ENCODE assay signal across 1 cellular context in genomic region chr6:129710722-129711631, GRCh38.
TF ChIP-seq lines count a peak whose summit lies in the region.

No MANE protein-coding gene starts in this region.

TF ChIP-seq in K562, 482 proteins besides CTCF, POLR2A, EP300 and RAD21 (continued from another document):
- TF ChIP-seq ZNF384 (IDR thresholded peaks at IDR 0.05; ENCODE audit: low read depth, low read length) = no peak
- peak; percentile 81 for TF ChIP-seq BCOR (IDR thresholded peaks at IDR 0.05)
- TF ChIP-seq PHB (CRISPR knock-in tag; IDR thresholded peaks at IDR 0.05) = no peak
- no peak for TF ChIP-seq NFIC (IDR thresholded peaks at IDR 0.05)
- no peak for TF ChIP-seq ETV1 (tag; conservative IDR thresholded peaks at IDR 0.05; ENCODE audit: low read depth)
- TF ChIP-seq NR4A1 (CRISPR knock-in tag; IDR thresholded peaks at IDR 0.05) = no peak
- no peak for TF ChIP-seq NR4A1 (tag; IDR thresholded peaks at IDR 0.05)
- peak; percentile 59; the same call in 1 of the 2 replicates for TF ChIP-seq SMARCA5 (IDR thresholded peaks at IDR 0.05)
- TF ChIP-seq LEF1 (IDR thresholded peaks at IDR 0.05) = 0 out of 2 replicates have a peak, but pooled peaks have one; percentile 0
- TF ChIP-seq DPF2 (IDR thresholded peaks at IDR 0.05) = 0 out of 2 replicates have a peak, but pooled peaks have one; percentile 4
- TF ChIP-seq ZNF253 (CRISPR knock-in tag; conservative IDR thresholded peaks at IDR 0.05) = no peak
- TF ChIP-seq ELF1 (tag; IDR thresholded peaks at IDR 0.05) = 0 out of 2 replicates have a peak, but pooled peaks have one; percentile 3
- 0 out of 2 replicates have a peak, but pooled peaks have one; percentile 7 for TF ChIP-seq CREB3L1 (IDR thresholded peaks at IDR 0.05; ENCODE audit: borderline replicate concordance, low read depth)
- TF ChIP-seq MEF2A (IDR thresholded peaks at IDR 0.05; ENCODE audit: control insufficient read depth, low read depth, low read length) = no peak
- no peak for TF ChIP-seq MCM2 (IDR thresholded peaks at IDR 0.05; ENCODE audit: low read depth)
- TF ChIP-seq YBX1 (IDR thresholded peaks at IDR 0.05) = no peak
- TF ChIP-seq FOXJ3 (CRISPR knock-in tag; IDR thresholded peaks at IDR 0.05) = no peak
- no peak for TF ChIP-seq HES1 (IDR thresholded peaks at IDR 0.05; ENCODE audit: low read depth)
- no peak for TF ChIP-seq DMBX1 (CRISPR knock-in tag; IDR thresholded peaks at IDR 0.05; ENCODE audit: borderline replicate concordance)
- TF ChIP-seq FOXP1 (CRISPR knock-in tag; IDR thresholded peaks at IDR 0.05) = no peak
- TF ChIP-seq ZNF24 (IDR thresholded peaks at IDR 0.05) = peak; percentile 30; the same call in 1 of the 2 replicates
- TF ChIP-seq KLF16 (IDR thresholded peaks at IDR 0.05) = no peak
- no peak for TF ChIP-seq ZNF75A (CRISPR knock-in tag; IDR thresholded peaks at IDR 0.05)
- no peak for TF ChIP-seq RAD51 (IDR thresholded peaks at IDR 0.05; ENCODE audit: borderline replicate concordance, low read depth)
- no peak for TF ChIP-seq MAFK (IDR thresholded peaks at IDR 0.05; ENCODE audit: low read length)
- no peak for TF ChIP-seq TSHZ1 (CRISPR knock-in tag; IDR thresholded peaks at IDR 0.05)
- no peak for TF ChIP-seq FOXJ2 (tag; IDR thresholded peaks at IDR 0.05)
- TF ChIP-seq SAP30 (IDR thresholded peaks at IDR 0.05; ENCODE audit: borderline replicate concordance, insufficient read depth, low read depth, low read length, poor library complexity, severe bottlenecking) = no peak
- TF ChIP-seq SRSF9 (IDR thresholded peaks at IDR 0.05; ENCODE audit: borderline replicate concordance, low read depth, low read length) = no peak
- TF ChIP-seq ZNF280A (IDR thresholded peaks at IDR 0.05; ENCODE audit: low read depth, partially characterized antibody) = no peak
- TF ChIP-seq KDM1A (IDR thresholded peaks at IDR 0.05) = peak; percentile 5 to 55; a peak in 1 of 4 replicates
- TF ChIP-seq FOSL1 (tag; conservative IDR thresholded peaks at IDR 0.05) = 0 out of 2 replicates have a peak, but pooled peaks have one; percentile 10
- 0 out of 2 replicates have a peak, but pooled peaks have one; percentile 9 for TF ChIP-seq ZKSCAN1 (IDR thresholded peaks at IDR 0.05; ENCODE audit: low read depth, low read length)
- TF ChIP-seq RBM25 (IDR thresholded peaks at IDR 0.05; ENCODE audit: low read depth, low read length, severe bottlenecking) = peak; percentile 85
